ENCODE assay signal across 12 cellular contexts in genomic region chr1:245045087-245045881, GRCh38.
DNase-seq lines count a peak whose midpoint lies in the region; FAIRE-seq and TF ChIP-seq lines count a peak whose summit lies in the region.
"Had no signal": no experiment of that assay in that cellular context is flagged by ENCODE, and none has a peak within 500 bp of the region (broad histone marks: within the 10 kb centered on the region; RNA-seq: fewer than 3 reads in every experiment).

No MANE protein-coding gene starts in this region.

- H3K27me3 ChIP-seq in right atrium auricular region: no peaks in the 10 kb centered on the region
- H3K27me3 ChIP-seq in small intestine (ENCODE audit: control insufficient read depth in 2 of 2, insufficient read depth in 2 of 2, low read length in 2 of 2): no peaks in the 10 kb centered on the region
- H3K27me3 ChIP-seq in Karpas-422 (ENCODE audit: low read length): no peaks in the 10 kb centered on the region

- peak; percentile 43 for DNase-seq in HuH-7 (ENCODE audit: low spot score)
- DNase-seq in astrocyte of the spinal cord (ENCODE audit: low read depth, low spot score): peak; percentile 51
- DNase-seq in right atrium auricular region (ENCODE audit: low spot score): peak; percentile 70
- DNase-seq in small intestine: peak; percentile 96
- DNase-seq in HFFc6: no peak
- no peak for DNase-seq in T-helper 1 cell
- DNase-seq in Karpas-422: no peak
- no peak for DNase-seq in activated CD4-positive, alpha-beta T cell treated with anti-CD3 and anti-CD28 coated beads, Interleukin-2, amount 10 ng/mL, durations not matched to agents 7 days and 5 days
- DNase-seq: occipital lobe had no signal

- no peak overlapping the region for H3K4me2 ChIP-seq in Karpas-422 (ENCODE audit: low read depth, low read length, poor library complexity, severe bottlenecking)

- H3K4me3 ChIP-seq in astrocyte of the spinal cord (ENCODE audit: low read depth, low read length): no peak overlapping the region
- H3K4me3 ChIP-seq in right atrium auricular region: peak overlapping the region in 1 of 2 donors; percentile 1
- H3K4me3 ChIP-seq in small intestine (ENCODE audit: low read depth in 1 of 2, low read length in 2 of 2): no peak overlapping the region
- no peak overlapping the region for H3K4me3 ChIP-seq in Karpas-422 (ENCODE audit: low read length)

- H3K27ac Mint-ChIP-seq in HFFc6: no peak overlapping the region
- H3K27ac Mint-ChIP-seq in activated CD4-positive, alpha-beta T cell treated with anti-CD3 and anti-CD28 coated beads, Interleukin-2, amount 10 ng/mL, durations not matched to agents 7 days and 5 days: no peak overlapping the region
- H3K27ac Mint-ChIP-seq: activated T-helper 17 cell treated with anti-CD3 and anti-CD28 coated beads, Interleukin-2, amount 50 U/mL, for 72 hours had no signal

- no peaks in the 10 kb centered on the region for H3K27me3 Mint-ChIP-seq in HFFc6 (ENCODE audit: insufficient read depth)
- H3K27me3 Mint-ChIP-seq in activated CD4-positive, alpha-beta T cell treated with anti-CD3 and anti-CD28 coated beads, Interleukin-2, amount 10 ng/mL, durations not matched to agents 7 days and 5 days: peaks cover under 1% of the 10 kb centered on the region
- H3K27me3 Mint-ChIP-seq: activated T-helper 17 cell treated with anti-CD3 and anti-CD28 coated beads, Interleukin-2, amount 50 U/mL, for 72 hours; IgD-negative memory B cell had no signal

- no peaks in the 10 kb centered on the region for H4K20me1 ChIP-seq in Karpas-422 (ENCODE audit: insufficient read depth, low read depth, low read length)

- FAIRE-seq in small intestine (lab: Jason Lieb, UNC): no peak
- FAIRE-seq: colon had no signal

- no peaks in the 10 kb centered on the region for H3K9me3 Mint-ChIP-seq in HFFc6
- no peaks in the 10 kb centered on the region for H3K9me3 Mint-ChIP-seq in activated CD4-positive, alpha-beta T cell treated with anti-CD3 and anti-CD28 coated beads, Interleukin-2, amount 10 ng/mL, durations not matched to agents 7 days and 5 days
- H3K9me3 Mint-ChIP-seq: activated T-helper 17 cell treated with anti-CD3 and anti-CD28 coated beads, Interleukin-2, amount 50 U/mL, for 72 hours; IgD-negative memory B cell had no signal

- in situ Hi-C loops in astrocyte of the spinal cord (cut with HindIII; ENCODE audit: low sequenced_read_pairs): no loop called here

- H2AFZ ChIP-seq in Karpas-422 (ENCODE audit: low read length): no peak overlapping the region

- CTCF ChIA-PET in activated CD4-positive, alpha-beta T cell treated with anti-CD3 and anti-CD28 coated beads, Interleukin-2, amount 10 ng/mL, durations not matched to agents 7 days and 5 days (lab: Charles Lee): interaction anchor here (1.9 kb wide), 1 partner anchor 244 kb away, joined by 5 read pairs; no protein-coding TSS in a partner anchor

- TF ChIP-seq CTCF in astrocyte of the spinal cord (IDR thresholded peaks at IDR 0.05; ENCODE audit: low read depth, low read length) (no peak), right atrium auricular region (IDR thresholded peaks at IDR 0.05) (no peak), HFFc6 (IDR thresholded peaks at IDR 0.05) (no peak)

- H3K9me3 ChIP-seq in right atrium auricular region (no peaks in the 10 kb centered on the region), small intestine (ENCODE audit: control insufficient read depth, low read depth) (no peaks in the 10 kb centered on the region), Karpas-422 (ENCODE audit: low read length) (no peaks in the 10 kb centered on the region)

- H3K27ac ChIP-seq in right atrium auricular region: peak overlapping the region; percentile 32 to 47
- H3K27ac ChIP-seq in small intestine (ENCODE audit: low read depth in 1 of 2, low read length in 1 of 2): peak overlapping the region in 1 of 2 donors; percentile 47
- H3K27ac ChIP-seq in Karpas-422 (ENCODE audit: low read length): no peak overlapping the region

- H3K36me3 Mint-ChIP-seq in HFFc6 (ENCODE audit: low read depth): no peaks in the 10 kb centered on the region
- no peaks in the 10 kb centered on the region for H3K36me3 Mint-ChIP-seq in activated CD4-positive, alpha-beta T cell treated with anti-CD3 and anti-CD28 coated beads, Interleukin-2, amount 10 ng/mL, durations not matched to agents 7 days and 5 days (ENCODE audit: low read depth)
- H3K36me3 Mint-ChIP-seq: IgD-negative memory B cell had no signal

- POLR2A ChIA-PET in activated CD4-positive, alpha-beta T cell treated with anti-CD3 and anti-CD28 coated beads, Interleukin-2, amount 10 ng/mL, durations not matched to agents 7 days and 5 days (lab: Charles Lee): no interaction called here

- H3K4me3 Mint-ChIP-seq in HFFc6: no peak overlapping the region
- no peak overlapping the region for H3K4me3 Mint-ChIP-seq in activated CD4-positive, alpha-beta T cell treated with anti-CD3 and anti-CD28 coated beads, Interleukin-2, amount 10 ng/mL, durations not matched to agents 7 days and 5 days
- H3K4me3 Mint-ChIP-seq: activated T-helper 17 cell treated with anti-CD3 and anti-CD28 coated beads, Interleukin-2, amount 50 U/mL, for 72 hours; IgD-negative memory B cell had no signal

- H3K36me3 ChIP-seq in right atrium auricular region: no peaks in the 10 kb centered on the region
- H3K36me3 ChIP-seq in small intestine (ENCODE audit: control insufficient read depth in 2 of 2, insufficient read depth in 2 of 2, low read length in 2 of 2): no peaks in the 10 kb centered on the region
- no peaks in the 10 kb centered on the region for H3K36me3 ChIP-seq in Karpas-422 (ENCODE audit: insufficient read depth, low read length)

- WGBS in small intestine, 3 donors: 18 to 61% (median 36%) methylated on average over 9 of the region's 9 CpGs

- H3K9me2 ChIP-seq in Karpas-422 (replicated peaks; ENCODE audit: insufficient read depth, low read length): no peaks in the 10 kb centered on the region

- H3K4me1 ChIP-seq in right atrium auricular region (peaks cover 0 to 9% of the 10 kb centered on the region in 2 donors), small intestine (ENCODE audit: control insufficient read depth in 2 of 2, insufficient read depth in 1 of 2, low read depth in 1 of 2, low read length in 1 of 2) (no peaks in the 10 kb centered on the region), Karpas-422 (ENCODE audit: low read length) (no peaks in the 10 kb centered on the region)

- H3K9ac ChIP-seq in Karpas-422 (ENCODE audit: low read length): no peak overlapping the region

- peaks cover 12% of the 10 kb centered on the region for H3K4me1 Mint-ChIP-seq in HFFc6 (ENCODE audit: low read depth)
- peaks cover 8% of the 10 kb centered on the region for H3K4me1 Mint-ChIP-seq in activated CD4-positive, alpha-beta T cell treated with anti-CD3 and anti-CD28 coated beads, Interleukin-2, amount 10 ng/mL, durations not matched to agents 7 days and 5 days
- H3K4me1 Mint-ChIP-seq: activated T-helper 17 cell treated with anti-CD3 and anti-CD28 coated beads, Interleukin-2, amount 50 U/mL, for 72 hours had no signal

- no peaks in the 10 kb centered on the region for H3K79me2 ChIP-seq in Karpas-422 (ENCODE audit: low read length)

Comparison
In these comparisons a context has a peak if more than half of its experiments do, and no peak if none do; other contexts are left out.
1. DNase-seq: peak in HuH-7 (single experiment), astrocyte of the spinal cord (single experiment), right atrium auricular region (single experiment) and small intestine (single experiment); none in HFFc6 (single experiment), T-helper 1 cell (0 of 5), Karpas-422 (single experiment) and activated CD4-positive, alpha-beta T cell treated with anti-CD3 and anti-CD28 coated beads, Interleukin-2, amount 10 ng/mL, durations not matched to agents 7 days and 5 days (single experiment).